29 cellular contexts compared by ENCODE assay signal in genomic region chr1:246978785-246979184, GRCh38. TPM values are rescaled to one million over a fixed set of nuclear protein-coding genes. Genes with fewer than 3 reads are reported as not detected.
"Had no signal": no experiment of that assay in that cellular context is flagged by ENCODE, and none has a peak within 500 bp of the region (broad histone marks: within the 10 kb centered on the region; RNA-seq: fewer than 3 reads in every experiment).

No MANE protein-coding gene starts in this region.

- H3K4me3 Mint-ChIP-seq: naive thymus-derived CD4-positive, alpha-beta T cell; natural killer cell; nephron; stimulated activated memory B cell treated with anti-CD40 and anti-IgM and Interleukin-4, amounts not matched to agents 10 μg/mL and 1 μg/mL and 100 μg/mL, for 72 hours; stimulated activated naive CD8-positive, alpha-beta T cell treated with anti-CD3 and anti-CD28 coated beads, Interleukin-15, amount 100 ng/mL, for 72 hours had no signal

- H3K4me1 ChIP-seq: pancreas, psoas muscle, spleen, thyroid gland, tibial nerve, upper lobe of left lung, vagina had no signal

- H3K36me3 ChIP-seq: neutrophil, pancreas, spleen, thoracic aorta, thyroid gland, tibial nerve, upper lobe of left lung, vagina had no signal

- H3K27me3 ChIP-seq: neutrophil, pancreas, spleen, thyroid gland, tibial nerve, upper lobe of left lung, vagina had no signal

- H3K4me1 Mint-ChIP-seq: naive thymus-derived CD4-positive, alpha-beta T cell; natural killer cell; nephron; stimulated activated memory B cell treated with anti-CD40 and anti-IgM and Interleukin-4, amounts not matched to agents 10 μg/mL and 1 μg/mL and 100 μg/mL, for 72 hours; stimulated activated naive CD8-positive, alpha-beta T cell treated with anti-CD3 and anti-CD28 coated beads, Interleukin-15, amount 100 ng/mL, for 72 hours had no signal

- H3K4me2 ChIP-seq: smooth muscle cell had no signal

- H3K27ac ChIP-seq: neutrophil, pancreas, psoas muscle, skin epidermis, spleen, thoracic aorta, thyroid gland, tibial nerve, upper lobe of left lung, vagina had no signal

- H3K4me3 ChIP-seq: pancreas, psoas muscle, skin epidermis, smooth muscle cell, spleen, thoracic aorta, thyroid gland, tibial nerve, upper lobe of left lung, vagina had no signal

- DNase-seq: naive thymus-derived CD4-positive, alpha-beta T cell; natural killer cell; nucleus accumbens; pancreas; psoas muscle; right cardiac atrium; spleen; stimulated activated CD4-positive, alpha-beta T cell treated with anti-CD3 and anti-CD28 coated beads, Interleukin-12 subunit alpha, Interleukin-12 subunit beta, amount 100 ng/mL, for 4 hours; stimulated activated CD4-positive, alpha-beta T cell treated with anti-CD3 and anti-CD28 coated beads, Interleukin-1b, Interleukin-23, amount 100 ng/mL, for 48 hours; stimulated activated CD4-positive, alpha-beta T cell treated with anti-CD3 and anti-CD28 coated beads, Interleukin-4, amount 100 ng/mL, for 1 hour; stimulated activated CD4-positive, alpha-beta T cell treated with anti-CD3 and anti-CD28 coated beads, Interleukin-4, amount 100 ng/mL, for 4 hours; stimulated activated CD8-positive, alpha-beta memory T cell treated with anti-CD3 and anti-CD28 coated beads, Interleukin-4, amount 100 ng/mL, for 48 hours; stimulated activated naive CD4-positive, alpha-beta T cell; stimulated activated naive CD8-positive, alpha-beta T cell treated with anti-CD3 and anti-CD28 coated beads, Interleukin-15, amount 100 ng/mL, for 72 hours; stimulated activated naive CD8-positive, alpha-beta T cell treated with anti-CD3 and anti-CD28 coated beads, Interleukin-15, Interleukin-2, amounts not matched to agents 100 U/mL and 50 U/mL, for 24 hours; thyroid gland; trophoblast cell; upper lobe of left lung had no signal

- FAIRE-seq: pancreas, urothelium cell line had no signal

- ATAC-seq: naive thymus-derived CD4-positive, alpha-beta T cell; natural killer cell; pancreas; psoas muscle; right cardiac atrium; sciatic nerve; stimulated activated memory B cell treated with anti-CD40 and anti-IgM and Interleukin-4, amounts not matched to agents 10 μg/mL and 1 μg/mL and 100 μg/mL, for 72 hours; stimulated activated naive CD8-positive, alpha-beta T cell treated with anti-CD3 and anti-CD28 coated beads, Interleukin-15, amount 100 ng/mL, for 72 hours; stimulated activated naive CD8-positive, alpha-beta T cell treated with anti-CD3 and anti-CD28 coated beads, Interleukin-15, Interleukin-2, amounts not matched to agents 100 U/mL and 50 U/mL, for 24 hours had no signal

- H3K27me3 Mint-ChIP-seq: stimulated activated memory B cell treated with anti-CD40 and anti-IgM and Interleukin-4, amounts not matched to agents 10 μg/mL and 1 μg/mL and 100 μg/mL, for 72 hours; stimulated activated naive CD8-positive, alpha-beta T cell treated with anti-CD3 and anti-CD28 coated beads, Interleukin-15, amount 100 ng/mL, for 72 hours had no signal

- H3K27ac Mint-ChIP-seq: naive thymus-derived CD4-positive, alpha-beta T cell; natural killer cell; nephron; stimulated activated memory B cell treated with anti-CD40 and anti-IgM and Interleukin-4, amounts not matched to agents 10 μg/mL and 1 μg/mL and 100 μg/mL, for 72 hours; stimulated activated naive CD8-positive, alpha-beta T cell treated with anti-CD3 and anti-CD28 coated beads, Interleukin-15, amount 100 ng/mL, for 72 hours had no signal

- H3K9me3 ChIP-seq: pancreas, psoas muscle, thyroid gland, vagina had no signal

RNA-seq across cellular contexts. Expression of gene ZNF695, which starts 29.1 kb away (rescaled TPM):
- total RNA-seq: psoas muscle, thoracic aorta, ureter had no signal
- polyA plus RNA-seq: naive thymus-derived CD4-positive, alpha-beta T cell; pancreas had no signal
